Comparison of ENCODE assay signal across 8 cellular contexts in genomic region chr20:38870733-38871559, GRCh38. TPM values are rescaled to one million over a fixed set of nuclear protein-coding genes. Genes with fewer than 3 reads are reported as not detected.
DNase-seq lines count a peak whose midpoint lies in the region; ATAC-seq and TF ChIP-seq lines count a peak whose summit lies in the region.

No MANE protein-coding gene starts in this region.

- H3K27me3 Mint-ChIP-seq in activated naive CD8-positive, alpha-beta T cell treated with anti-CD3 and anti-CD28 coated beads for 36 hours = no peaks in the 10 kb centered on the region

- H3K36me3 Mint-ChIP-seq in activated naive CD8-positive, alpha-beta T cell treated with anti-CD3 and anti-CD28 coated beads for 36 hours = peaks cover 26% of the 10 kb centered on the region

- peak overlapping the region; percentile 84 for H3K4me2 ChIP-seq in DOHH2 (ENCODE audit: low read length)

- peaks cover 22% of the 10 kb centered on the region for H3K36me3 ChIP-seq in DOHH2 (ENCODE audit: control insufficient read depth, low read length)

- peaks cover 68% of the 10 kb centered on the region for H3K79me2 ChIP-seq in DOHH2 (ENCODE audit: control insufficient read depth, low read length)

- peaks cover 56% of the 10 kb centered on the region for H3F3A ChIP-seq in DOHH2 (ENCODE audit: control insufficient read depth, insufficient read depth)

- no peaks in the 10 kb centered on the region for H3K27me3 ChIP-seq in DOHH2 (ENCODE audit: control insufficient read depth, low read length)

- peak overlapping the region; percentile 98 for H3K27ac ChIP-seq in DOHH2 (ENCODE audit: low read depth, low read length)

- DNase-seq in NCI-H524 (lab: John Stamatoyannopoulos, UW) (peak; percentile 25 to 72), myocyte (ENCODE audit: low read depth) (peak; percentile 22), NCI-H1092 (lab: John Stamatoyannopoulos, UW) (no peak), DMS114 treated with DMSO at 0.1 percent for 48 hours (lab: John Stamatoyannopoulos, UW; ENCODE audit: unreplicated experiment) (no peak)
- no peak for DNase-seq in activated naive CD8-positive, alpha-beta T cell treated with anti-CD3 and anti-CD28 coated beads for 36 hours
- DNase-seq in central memory CD4-positive, alpha-beta T cell = no peak

- no peaks in the 10 kb centered on the region for H3K9me2 ChIP-seq in DOHH2 (replicated peaks; ENCODE audit: control insufficient read depth, low read length)

- H3K4me1 ChIP-seq in DOHH2 (ENCODE audit: control insufficient read depth, low read length) = peaks cover 93% of the 10 kb centered on the region

- H3K4me3 ChIP-seq in DOHH2 (ENCODE audit: low read length) = peak overlapping the region; percentile 60

- H3K9me3 Mint-ChIP-seq in activated naive CD8-positive, alpha-beta T cell treated with anti-CD3 and anti-CD28 coated beads for 36 hours = no peaks in the 10 kb centered on the region

- no peak for TF ChIP-seq CTCF in DOHH2 (IDR thresholded peaks at IDR 0.05; ENCODE audit: low read depth, low read length, poor library complexity, severe bottlenecking)

- H3K4me3 Mint-ChIP-seq in activated naive CD8-positive, alpha-beta T cell treated with anti-CD3 and anti-CD28 coated beads for 36 hours = no peak overlapping the region

- ATAC-seq in GM19023 (IDR thresholded peaks at IDR 0.05; ENCODE audit: unreplicated experiment) = no peak

- no peaks in the 10 kb centered on the region for H3K9me3 ChIP-seq in DOHH2 (ENCODE audit: control insufficient read depth, insufficient read depth, low read length)

- peaks cover 62% of the 10 kb centered on the region for H3K4me1 Mint-ChIP-seq in activated naive CD8-positive, alpha-beta T cell treated with anti-CD3 and anti-CD28 coated beads for 36 hours

- H3K27ac Mint-ChIP-seq in activated naive CD8-positive, alpha-beta T cell treated with anti-CD3 and anti-CD28 coated beads for 36 hours = peak overlapping the region; percentile 21

- no peaks in the 10 kb centered on the region for H4K20me1 ChIP-seq in DOHH2 (ENCODE audit: control insufficient read depth, insufficient read depth, low read depth, low read length)

RNA-seq across cellular contexts. Expression of gene FAM83D, which starts 55.3 kb away (rescaled TPM):
- total RNA-seq in activated naive CD8-positive, alpha-beta T cell treated with anti-CD3 and anti-CD28 coated beads for 36 hours = 10 to 100 TPM; 11.8 to 14.2 TPM
- total RNA-seq in myocyte = 0.21 and 0.67 TPM in 2 replicates
- 0.18 TPM for polyA plus RNA-seq in myocyte (2012)

Comparison
In these comparisons a context has a peak if more than half of its experiments do, and no peak if none do; other contexts are left out.
1. DNase-seq: peak in NCI-H524 (2 of 2) and myocyte (single experiment); none in activated naive CD8-positive, alpha-beta T cell treated with anti-CD3 and anti-CD28 coated beads for 36 hours (single experiment), central memory CD4-positive, alpha-beta T cell (single experiment), NCI-H1092 (single experiment) and DMS114 treated with DMSO at 0.1 percent for 48 hours (single experiment).